12 cellular contexts compared by ENCODE assay signal in genomic region chr16:82138478-82139285, GRCh38. TPM values are rescaled to one million over a fixed set of nuclear protein-coding genes. Genes with fewer than 3 reads are reported as not detected.
DNase-seq lines count a peak whose midpoint lies in the region; ATAC-seq and TF ChIP-seq lines count a peak whose summit lies in the region.
"Had no signal": no experiment of that assay in that cellular context is flagged by ENCODE, and none has a peak within 500 bp of the region (broad histone marks: within the 10 kb centered on the region; RNA-seq: fewer than 3 reads in every experiment).

No MANE protein-coding gene starts in this region.

- H3K4ac ChIP-seq in mesendoderm (ENCODE audit: low read depth, low read length), result no peak overlapping the region

- no peak overlapping the region for H2AK5ac ChIP-seq in mesendoderm (ENCODE audit: low read length)

- peaks cover 15% of the 10 kb centered on the region for H3K79me2 ChIP-seq in DND-41 (ENCODE audit: insufficient read depth, low read length)
- H3K79me2 ChIP-seq in mesendoderm (ENCODE audit: control insufficient read depth, insufficient read depth, low read length), result no peaks in the 10 kb centered on the region

- peak overlapping the region; percentile 51 for H3K18ac ChIP-seq in mesendoderm (ENCODE audit: low read length)

- DNase-seq in DND-41 (peak; percentile 19), mesendoderm (no peak), dermis blood vessel endothelial cell (no peak), GOT3 (lab: John Stamatoyannopoulos, UW) (no peak), retina (no peak), NAMALWA (ENCODE audit: low spot score) (no peak)
- no peak for DNase-seq in activated T-helper 1 cell treated with anti-CD3 and anti-CD28 coated beads, Interleukin-12 subunit alpha, Interleukin-12 subunit beta, Interleukin-2, Interleukin-4 antibody, amounts not matched to agents 30 ng/mL and 10 ng/mL and 1 ng/mL, durations not matched to agents 14 hours and 24 hours and 36 hours (ENCODE audit: low spot score)
- DNase-seq: head of caudate nucleus, NCI-H2081 treated with DMSO at 0.1 percent for 48 hours, PC-9 had no signal

- H3K27ac ChIP-seq in C4-2B, result peak overlapping the region; percentile 83
- H3K27ac ChIP-seq in DND-41 (ENCODE audit: low read length), result peak overlapping the region; percentile 65
- no peak overlapping the region for H3K27ac ChIP-seq in mesendoderm (ENCODE audit: low read depth, low read length)
- H3K27ac ChIP-seq: PC-9 had no signal

- peak overlapping the region; percentile 48 for H2AFZ ChIP-seq in DND-41 (ENCODE audit: low read depth, low read length)
- H2AFZ ChIP-seq: PC-9 had no signal

- no peak for TF ChIP-seq CTCF in C4-2B (conservative IDR thresholded peaks at IDR 0.05)
- no peak for TF ChIP-seq CTCF in DND-41 (IDR thresholded peaks at IDR 0.05; ENCODE audit: borderline replicate concordance, extremely low read depth, low read length, poor library complexity, severe bottlenecking)

- peaks cover 2% of the 10 kb centered on the region for H3K27me3 Mint-ChIP-seq in activated T-helper 1 cell treated with anti-CD3 and anti-CD28 coated beads, Interleukin-12 subunit alpha, Interleukin-12 subunit beta, Interleukin-2, Interleukin-4 antibody, amounts not matched to agents 30 ng/mL and 10 ng/mL and 1 ng/mL, durations not matched to agents 14 hours and 24 hours and 36 hours (ENCODE audit: insufficient read depth)

- peak overlapping the region; percentile 1 to 53; a peak in 3 of 4 replicates for H3K4me3 ChIP-seq in DND-41 (ENCODE audit: low read depth in 1 of 2, low read length in 2 of 2)
- H3K4me3 ChIP-seq in mesendoderm (ENCODE audit: low read length), result no peak overlapping the region
- H3K4me3 ChIP-seq: PC-9 had no signal

- H3K79me1 ChIP-seq in mesendoderm (ENCODE audit: low read length), result no peaks in the 10 kb centered on the region

- H3K36me3 ChIP-seq in DND-41 (ENCODE audit: insufficient read depth, low read length), result peaks cover 18% of the 10 kb centered on the region; the same call in 1 of the 2 replicates
- no peaks in the 10 kb centered on the region for H3K36me3 ChIP-seq in mesendoderm (ENCODE audit: control insufficient read depth, insufficient read depth, low read length)

- intact Hi-C loops in activated T-helper 1 cell treated with anti-CD3 and anti-CD28 coated beads, Interleukin-12 subunit alpha, Interleukin-12 subunit beta, Interleukin-2, Interleukin-4 antibody, amounts not matched to agents 30 ng/mL and 10 ng/mL and 1 ng/mL, durations not matched to agents 14 hours and 24 hours and 36 hours (cut with micrococcal nuclease), result no loop called here

- ATAC-seq in DND-41 (ENCODE audit: insufficient read depth, low read depth), result peak; percentile 75

- H3K9me3 Mint-ChIP-seq in activated T-helper 1 cell treated with anti-CD3 and anti-CD28 coated beads, Interleukin-12 subunit alpha, Interleukin-12 subunit beta, Interleukin-2, Interleukin-4 antibody, amounts not matched to agents 30 ng/mL and 10 ng/mL and 1 ng/mL, durations not matched to agents 14 hours and 24 hours and 36 hours, result no peaks in the 10 kb centered on the region

- no peak overlapping the region for H2BK5ac ChIP-seq in mesendoderm (ENCODE audit: low read length)

- H3K9ac ChIP-seq in DND-41 (ENCODE audit: low read depth, low read length) (peak overlapping the region; percentile 43), mesendoderm (ENCODE audit: low read length) (no peak overlapping the region)

- WGBS in mesendoderm (ENCODE audit: extremely low coverage, insufficient coverage, low lambda C conversion rate), result no CpG with 5 or more reads among the region's 15 CpGs

- peaks cover 48% of the 10 kb centered on the region for H3K4me1 ChIP-seq in DND-41 (ENCODE audit: insufficient read depth, low read length)
- H3K4me1 ChIP-seq in mesendoderm (ENCODE audit: control insufficient read depth, low read depth, low read length), result no peaks in the 10 kb centered on the region

- peak overlapping the region; percentile 58 for H3K4me2 ChIP-seq in DND-41 (ENCODE audit: insufficient read depth, low read length)
- H3K4me2 ChIP-seq in mesendoderm (ENCODE audit: low read length), result no peak overlapping the region
- H3K4me2 ChIP-seq: PC-9 had no signal

- no peak overlapping the region for H2BK15ac ChIP-seq in mesendoderm (replicated peaks; ENCODE audit: low read depth)

- H2BK120ac ChIP-seq in mesendoderm (ENCODE audit: low read depth, low read length), result peak overlapping the region; percentile 37

- H3K27me3 ChIP-seq in DND-41 (ENCODE audit: insufficient read depth, low read length, poor library complexity) (no peaks in the 10 kb centered on the region), mesendoderm (ENCODE audit: insufficient read depth, low read length, poor library complexity) (no peaks in the 10 kb centered on the region)

- H3K27ac Mint-ChIP-seq in activated T-helper 1 cell treated with anti-CD3 and anti-CD28 coated beads, Interleukin-12 subunit alpha, Interleukin-12 subunit beta, Interleukin-2, Interleukin-4 antibody, amounts not matched to agents 30 ng/mL and 10 ng/mL and 1 ng/mL, durations not matched to agents 14 hours and 24 hours and 36 hours, result no peak overlapping the region

- H4K20me1 ChIP-seq in DND-41 (ENCODE audit: insufficient read depth, low read length), result no peaks in the 10 kb centered on the region

- no peak overlapping the region for H4K8ac ChIP-seq in mesendoderm (ENCODE audit: low read depth, low read length)

- H3K4me3 Mint-ChIP-seq in activated T-helper 1 cell treated with anti-CD3 and anti-CD28 coated beads, Interleukin-12 subunit alpha, Interleukin-12 subunit beta, Interleukin-2, Interleukin-4 antibody, amounts not matched to agents 30 ng/mL and 10 ng/mL and 1 ng/mL, durations not matched to agents 14 hours and 24 hours and 36 hours, result peak overlapping the region; percentile 51

- H3K4me1 Mint-ChIP-seq in activated T-helper 1 cell treated with anti-CD3 and anti-CD28 coated beads, Interleukin-12 subunit alpha, Interleukin-12 subunit beta, Interleukin-2, Interleukin-4 antibody, amounts not matched to agents 30 ng/mL and 10 ng/mL and 1 ng/mL, durations not matched to agents 14 hours and 24 hours and 36 hours (ENCODE audit: low read depth), result peaks cover 17% of the 10 kb centered on the region
- H3K4me1 Mint-ChIP-seq: CD14-positive monocyte had no signal

- no peaks in the 10 kb centered on the region for H3K9me3 ChIP-seq in DND-41 (ENCODE audit: insufficient read depth, low read length, severe bottlenecking)

- peaks cover 14% of the 10 kb centered on the region for H3K36me3 Mint-ChIP-seq in activated T-helper 1 cell treated with anti-CD3 and anti-CD28 coated beads, Interleukin-12 subunit alpha, Interleukin-12 subunit beta, Interleukin-2, Interleukin-4 antibody, amounts not matched to agents 30 ng/mL and 10 ng/mL and 1 ng/mL, durations not matched to agents 14 hours and 24 hours and 36 hours (ENCODE audit: low read depth)

- H3K23ac ChIP-seq in mesendoderm (ENCODE audit: low read length), result no peak overlapping the region

- H3K56ac ChIP-seq in mesendoderm (ENCODE audit: low read length), result peak overlapping the region; percentile 60

- H4K5ac ChIP-seq in mesendoderm (ENCODE audit: low read length), result no peak overlapping the region

RNA-seq across cellular contexts. Expression of gene MPHOSPH6, which starts 31.3 kb away (rescaled TPM):
- total RNA-seq in activated T-helper 1 cell treated with anti-CD3 and anti-CD28 coated beads, Interleukin-12 subunit alpha, Interleukin-12 subunit beta, Interleukin-2, Interleukin-4 antibody, amounts not matched to agents 30 ng/mL and 10 ng/mL and 1 ng/mL, durations not matched to agents 14 hours and 24 hours and 36 hours, result 49.6 and 49.8 TPM in 2 replicates
- 58.1 TPM for polyA plus RNA-seq in mesendoderm (2013, experiment 1 of 2)
- polyA plus RNA-seq in mesendoderm (2013, experiment 2 of 2), result 59.4 TPM
- 36.4 and 44.5 TPM in 2 replicates for total RNA-seq in dermis blood vessel endothelial cell
